ENCODE assay signal across 1 cellular context in genomic region chr16:67201411-67202345, GRCh38.
TF ChIP-seq lines count a peak whose summit lies in the region.

No MANE protein-coding gene starts in this region.

TF ChIP-seq in HepG2, 621 proteins besides CTCF, POLR2A, EP300 and RAD21:
- TF ChIP-seq YEATS2 (CRISPR knock-in tag; IDR thresholded peaks at IDR 0.05; ENCODE audit: borderline replicate concordance), result no peak
- peak; percentile 68 for TF ChIP-seq AGO2 (optimal IDR thresholded peaks at IDR 0.05; ENCODE audit: low read depth, low read length)
- no peak for TF ChIP-seq KDM4B (CRISPR knock-in tag; IDR thresholded peaks at IDR 0.05)
- TF ChIP-seq FOXA3 (CRISPR knock-in tag; IDR thresholded peaks at IDR 0.05), result no peak
- no peak for TF ChIP-seq THRA (CRISPR knock-in tag; IDR thresholded peaks at IDR 0.05; ENCODE audit: borderline replicate concordance)
- TF ChIP-seq DMAP1 (CRISPR knock-in tag; IDR thresholded peaks at IDR 0.05), result no peak
